1 cellular context compared by ENCODE assay signal in the genomic region with DNA sequence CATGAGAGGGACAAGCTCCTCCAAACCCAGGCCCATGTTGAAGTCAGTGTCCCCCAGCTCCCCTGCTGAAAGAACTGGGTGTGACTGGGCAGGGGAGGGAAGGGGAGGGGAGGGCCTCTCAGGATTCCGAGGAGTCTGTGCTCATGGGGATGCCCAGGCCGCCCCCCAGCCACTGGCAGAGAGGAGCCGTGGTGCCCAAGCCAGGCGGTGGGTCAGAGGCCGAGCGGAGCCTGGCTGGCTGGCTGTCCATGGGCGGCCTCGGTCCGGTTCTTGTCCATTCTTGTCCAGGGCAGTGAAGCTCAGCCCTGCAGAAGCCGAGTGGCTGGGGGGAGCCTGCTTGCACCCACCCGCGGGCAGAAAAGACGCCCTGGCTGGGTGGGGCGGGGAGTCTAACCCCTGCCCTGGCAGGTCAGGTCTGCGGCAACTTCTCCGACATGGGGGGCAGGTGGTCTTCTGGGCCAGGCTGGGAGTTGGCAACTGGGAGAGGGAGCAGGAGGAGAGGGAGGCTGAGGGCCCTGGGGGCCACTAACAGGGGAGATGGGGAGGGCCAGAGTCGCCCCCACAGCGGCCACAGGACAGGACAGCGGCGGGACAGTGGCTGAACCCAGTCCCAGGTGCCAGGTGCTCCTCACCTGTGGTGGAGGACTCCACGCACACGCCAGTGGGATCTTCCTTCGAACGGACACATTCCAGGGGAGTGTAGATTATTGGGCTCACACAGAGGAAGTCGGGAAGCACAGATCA.
TF ChIP-seq lines count a peak whose summit lies in the region.

No MANE protein-coding gene starts in this region.

TF ChIP-seq in H1, 55 proteins besides CTCF, POLR2A, EP300 and RAD21 (continued from another document):
- TF ChIP-seq CTBP2 (IDR thresholded peaks at IDR 0.05; ENCODE audit: borderline replicate concordance, insufficient read depth, insufficient read length, low read length) = no peak
- TF ChIP-seq SP1 (IDR thresholded peaks at IDR 0.05; ENCODE audit: low read depth, low read length) = no peak
- TF ChIP-seq EZH2 (IDR thresholded peaks at IDR 0.05; ENCODE audit: low read depth, low read length, severe bottlenecking) = no peak
- no peak for TF ChIP-seq CEBPB (IDR thresholded peaks at IDR 0.05; ENCODE audit: low read depth, low read length)
- TF ChIP-seq CBX8 (IDR thresholded peaks at IDR 0.05; ENCODE audit: borderline replicate concordance, low read depth, low read length) = no peak
- TF ChIP-seq SP4 (IDR thresholded peaks at IDR 0.05; ENCODE audit: low read length) = no peak
- no peak for TF ChIP-seq CHD1 (IDR thresholded peaks at IDR 0.05; ENCODE audit: low read depth, low read length)
- TF ChIP-seq JUND (IDR thresholded peaks at IDR 0.05; ENCODE audit: low read length) = no peak
- no peak for TF ChIP-seq BCL11A (IDR thresholded peaks at IDR 0.05; ENCODE audit: low read depth in 2 of 2, low read length in 2 of 2)
- no peak for TF ChIP-seq CREB1 (IDR thresholded peaks at IDR 0.05)
- TF ChIP-seq CHD7 (IDR thresholded peaks at IDR 0.05; ENCODE audit: insufficient replicate concordance, low read length) = no peak
- TF ChIP-seq RXRA (IDR thresholded peaks at IDR 0.05; ENCODE audit: insufficient read depth, low read depth, low read length) = no peak
